1 cellular context compared by ENCODE assay signal in genomic region chr3:8646313-8646938, GRCh38.
TF ChIP-seq lines count a peak whose summit lies in the region.

No MANE protein-coding gene starts in this region.

TF ChIP-seq in HepG2, 621 proteins besides CTCF, POLR2A, EP300 and RAD21:
- TF ChIP-seq ZNF564 (CRISPR knock-in tag; IDR thresholded peaks at IDR 0.05) (0 out of 2 replicates have a peak, but pooled peaks have one; percentile 6), SP5 (CRISPR knock-in tag; IDR thresholded peaks at IDR 0.05; ENCODE audit: borderline replicate concordance, low read depth) (no peak), JDP2 (CRISPR knock-in tag; IDR thresholded peaks at IDR 0.05; ENCODE audit: borderline replicate concordance) (no peak), SRY (CRISPR knock-in tag; IDR thresholded peaks at IDR 0.05) (0 out of 2 replicates have a peak, but pooled peaks have one; percentile 39), MAFF (IDR thresholded peaks at IDR 0.05; ENCODE audit: low read depth, low read length) (peak; percentile 57), MAFK (conservative IDR thresholded peaks at IDR 0.05 in 1 of 2, IDR thresholded peaks at IDR 0.05 in 1 of 2; ENCODE audit: low read length in 2 of 2) (peak; percentile 47 to 53; a peak in 3 of 4 replicates), ZNF3 (CRISPR knock-in tag; IDR thresholded peaks at IDR 0.05) (no peak), ZIK1 (CRISPR knock-in tag; IDR thresholded peaks at IDR 0.05; ENCODE audit: borderline replicate concordance, low read depth) (no peak), PRPF4 (IDR thresholded peaks at IDR 0.05; ENCODE audit: low read depth, low read length, poor library complexity, severe bottlenecking) (peak; percentile 41)
